In the genomic region with DNA sequence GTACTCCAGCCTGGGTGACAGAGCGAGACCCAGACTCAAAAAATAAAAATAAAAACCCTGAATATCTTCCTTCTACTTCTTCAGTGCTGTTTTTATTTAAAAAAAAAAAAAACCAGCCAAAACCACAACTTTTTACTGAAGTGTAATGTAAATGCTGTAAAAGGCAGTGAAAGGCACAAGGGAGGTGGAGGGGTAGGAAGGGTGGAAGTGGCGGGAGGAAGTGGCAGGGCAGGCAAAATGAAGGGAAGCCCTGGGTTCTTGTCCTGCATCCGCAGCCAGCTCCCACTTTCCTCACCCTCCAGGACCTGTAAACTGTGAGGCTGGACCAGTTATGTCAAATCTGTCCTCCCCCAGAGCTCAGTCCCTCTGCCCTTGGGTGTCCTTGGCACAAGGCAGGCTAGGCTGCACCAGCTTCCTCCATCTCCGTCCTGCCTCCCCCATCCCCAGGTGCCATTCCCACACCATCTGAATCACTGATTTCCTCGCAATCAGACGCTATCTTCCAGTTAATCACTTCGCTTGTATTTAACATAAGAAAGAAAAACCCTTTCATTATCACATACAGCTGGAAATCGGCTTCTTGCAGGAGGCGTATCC, we compare ENCODE assay signal across 27 cellular contexts. TPM values are rescaled to one million over a fixed set of nuclear protein-coding genes. Genes with fewer than 3 reads are reported as not detected.
DNase-seq lines count a peak whose midpoint lies in the region; ATAC-seq, FAIRE-seq and TF ChIP-seq lines count a peak whose summit lies in the region.
"Had no signal": no experiment of that assay in that cellular context is flagged by ENCODE, and none has a peak within 500 bp of the region (broad histone marks: within the 10 kb centered on the region; RNA-seq: fewer than 3 reads in every experiment).

No MANE protein-coding gene starts in this region.

- no peaks in the 10 kb centered on the region for H3K9me1 ChIP-seq in endothelial cell of umbilical vein (replicated peaks; ENCODE audit: control insufficient read depth, extremely low read depth, insufficient read depth, low read length)

- H3K79me2 ChIP-seq in GM23338 (replicated peaks; ENCODE audit: insufficient read depth) (no peaks in the 10 kb centered on the region), endothelial cell of umbilical vein (ENCODE audit: control insufficient read depth, insufficient read depth, low read length) (no peaks in the 10 kb centered on the region)
- H3K79me2 ChIP-seq: parathyroid adenoma had no signal

- no peak overlapping the region for H3K9ac ChIP-seq in endothelial cell of umbilical vein (replicated peaks; ENCODE audit: extremely low read depth, insufficient read depth, low read length)
- H3K9ac ChIP-seq: parathyroid adenoma had no signal

- intact Hi-C loops in endothelial cell of umbilical vein (cut with micrococcal nuclease): no loop called here
- intact Hi-C loops in Calu3 (cut with micrococcal nuclease; ENCODE audit: unreplicated experiment): no loop called here

- H3K36me3 Mint-ChIP-seq in GM23338 (ENCODE audit: low read depth) (peaks cover 20% of the 10 kb centered on the region; the same call in 2 of the 3 replicates), Calu3 (ENCODE audit: insufficient read depth, unreplicated experiment) (peaks cover 28% of the 10 kb centered on the region)

- H3K4me1 ChIP-seq in GM23338 (ENCODE audit: insufficient read depth): no peaks in the 10 kb centered on the region
- H3K4me1 ChIP-seq in endothelial cell of umbilical vein (ENCODE audit: control insufficient read depth, extremely low read depth, insufficient read depth, low read length): peaks cover 3% of the 10 kb centered on the region
- H3K4me1 ChIP-seq in neutrophil (ENCODE audit: control insufficient read depth in 1 of 2, insufficient read depth in 1 of 2, low read depth in 1 of 2, low read length in 1 of 2): peaks cover 18 to 28% of the 10 kb centered on the region in 2 experiments
- H3K4me1 ChIP-seq: parathyroid adenoma had no signal

- H2AFZ ChIP-seq in GM23338 (no peak overlapping the region), endothelial cell of umbilical vein (ENCODE audit: low read depth, low read length) (no peak overlapping the region)
- H2AFZ ChIP-seq: parathyroid adenoma had no signal

- H3K4me2 ChIP-seq in GM23338: no peak overlapping the region
- H3K4me2 ChIP-seq in endothelial cell of umbilical vein (ENCODE audit: insufficient read depth, low read length): no peak overlapping the region

- peaks cover 8% of the 10 kb centered on the region for H3K27me3 Mint-ChIP-seq in GM23338 (ENCODE audit: insufficient read depth, low read depth, poor library complexity)
- no peaks in the 10 kb centered on the region for H3K27me3 Mint-ChIP-seq in Calu3 (ENCODE audit: unreplicated experiment)
- H3K27me3 Mint-ChIP-seq: activated B cell treated with CpG ODN at 0.5 μM for 24 hours; activated naive CD8-positive, alpha-beta T cell treated with anti-CD3 and anti-CD28 coated beads, Interleukin-2, amount 10 ng/mL, durations not matched to agents 7 days and 5 days; activated T-helper 17 cell treated with anti-CD3 and anti-CD28 coated beads, Interleukin-2, amount 50 U/mL, for 72 hours; naive thymus-derived CD8-positive, alpha-beta T cell had no signal

- no peaks in the 10 kb centered on the region for H3F3A ChIP-seq in GM23338 (replicated peaks; ENCODE audit: low read depth)

- no peaks in the 10 kb centered on the region for H3K9me3 ChIP-seq in endothelial cell of umbilical vein (replicated peaks; ENCODE audit: control insufficient read depth, insufficient read depth, low read length)
- H3K9me3 ChIP-seq in neutrophil: no peaks in the 10 kb centered on the region
- H3K9me3 ChIP-seq: esophagus muscularis mucosa had no signal

- 0 out of 2 replicates have a peak, but pooled peaks cover 3% of the 10 kb centered on the region for H3K36me3 ChIP-seq in GM23338 (ENCODE audit: insufficient read depth)
- H3K36me3 ChIP-seq in endothelial cell of umbilical vein (ENCODE audit: control insufficient read depth in 2 of 2, extremely low read depth in 1 of 2, insufficient read depth in 2 of 2, low read length in 2 of 2): peaks cover 0 to 3% of the 10 kb centered on the region in 2 experiments
- peaks cover 40% of the 10 kb centered on the region for H3K36me3 ChIP-seq in neutrophil

- POLR2A ChIA-PET in endothelial cell of umbilical vein (lab: Charles Lee): interaction anchor here (1.0 kb wide), 1 partner anchor 57 kb away, joined by 6 read pairs; no protein-coding TSS in a partner anchor

- H3K4me3 Mint-ChIP-seq in GM23338 (no peak overlapping the region), Calu3 (ENCODE audit: low read depth, unreplicated experiment) (no peak overlapping the region)
- H3K4me3 Mint-ChIP-seq: activated B cell treated with CpG ODN at 0.5 μM for 24 hours; activated naive CD8-positive, alpha-beta T cell treated with anti-CD3 and anti-CD28 coated beads, Interleukin-2, amount 10 ng/mL, durations not matched to agents 7 days and 5 days; activated T-helper 17 cell treated with anti-CD3 and anti-CD28 coated beads, Interleukin-2, amount 50 U/mL, for 72 hours; naive thymus-derived CD8-positive, alpha-beta T cell had no signal

- DNase-seq in GM23338 (ENCODE audit: low spot score) (peak; percentile 11), MV-4-11 (lab: John Stamatoyannopoulos, UW) (peak; percentile 9), endothelial cell of umbilical vein (ENCODE audit: low read depth, low spot score) (no peak), Calu3 (no peak), HTR-8/SVneo (ENCODE audit: insufficient read length, low spot score) (no peak), NOMO-1 treated with dmso at 0.1 percent for 144 hours (lab: John Stamatoyannopoulos, UW; ENCODE audit: unreplicated experiment) (no peak)
- DNase-seq in effector CD8-positive, alpha-beta T cell (lab: John Stamatoyannopoulos, UW): no peak
- DNase-seq: activated B cell treated with CpG ODN at 0.5 μM for 24 hours; activated CD4-positive, alpha-beta T cell treated with anti-CD3 and anti-CD28 coated beads, Interleukin-2, amount 50 U/mL, for 48 hours; activated CD8-positive, alpha-beta memory T cell treated with anti-CD3 and anti-CD28 coated beads, Interleukin-2, amount 50 U/mL, for 4 hours; activated naive CD8-positive, alpha-beta T cell treated with anti-CD3 and anti-CD28 coated beads, Interleukin-2, amount 10 ng/mL, durations not matched to agents 7 days and 5 days; effector memory CD4-positive, alpha-beta T cell; foreskin melanocyte; GOT3; Karpas-422; left cardiac atrium; naive thymus-derived CD8-positive, alpha-beta T cell; NCI-H1092 treated with DMSO at 0.1 percent for 48 hours; NCI-H2029; NCI-H345; NCI-H774; T-helper 9 cell; trophoblast cell had no signal

- TF ChIP-seq CTCF in GM23338 (conservative IDR thresholded peaks at IDR 0.05; ENCODE audit: low read depth in 2 of 2): no peak
- no peak for TF ChIP-seq CTCF in endothelial cell of umbilical vein (IDR thresholded peaks at IDR 0.05; ENCODE audit: extremely low read depth in 1 of 2, insufficient read depth in 1 of 2, low read depth in 1 of 2, low read length in 2 of 2)
- no peak for TF ChIP-seq CTCF in neutrophil (IDR thresholded peaks at IDR 0.05)
- TF ChIP-seq CTCF in Calu3 (IDR thresholded peaks at IDR 0.05; ENCODE audit: unreplicated experiment): no peak

- no peak overlapping the region for H3K27ac ChIP-seq in GM23338 (ENCODE audit: low read depth)
- H3K27ac ChIP-seq in endothelial cell of umbilical vein (ENCODE audit: insufficient read depth, low read depth, low read length): no peak overlapping the region
- peak overlapping the region; percentile 17 for H3K27ac ChIP-seq in neutrophil
- H3K27ac ChIP-seq: esophagus muscularis mucosa, parathyroid adenoma had no signal

- H3K9me3 Mint-ChIP-seq in GM23338 (no peaks in the 10 kb centered on the region), Calu3 (ENCODE audit: low read depth, unreplicated experiment) (no peaks in the 10 kb centered on the region)
- H3K9me3 Mint-ChIP-seq: activated B cell treated with CpG ODN at 0.5 μM for 24 hours; activated naive CD8-positive, alpha-beta T cell treated with anti-CD3 and anti-CD28 coated beads, Interleukin-2, amount 10 ng/mL, durations not matched to agents 7 days and 5 days; activated T-helper 17 cell treated with anti-CD3 and anti-CD28 coated beads, Interleukin-2, amount 50 U/mL, for 72 hours; naive thymus-derived CD8-positive, alpha-beta T cell had no signal

- H3K27ac Mint-ChIP-seq in GM23338: no peak overlapping the region
- no peak overlapping the region for H3K27ac Mint-ChIP-seq in Calu3 (ENCODE audit: unreplicated experiment)
- H3K27ac Mint-ChIP-seq: activated B cell treated with CpG ODN at 0.5 μM for 24 hours; activated naive CD8-positive, alpha-beta T cell treated with anti-CD3 and anti-CD28 coated beads, Interleukin-2, amount 10 ng/mL, durations not matched to agents 7 days and 5 days had no signal

- dilution Hi-C loops in endothelial cell of umbilical vein (cut with MboI; ENCODE audit: extremely low pct_ligation_motif_present, low sequenced_read_pairs): no loop called here

- FAIRE-seq in endothelial cell of umbilical vein (lab: Jason Lieb, UNC): no peak
- no peak for FAIRE-seq in HTR-8/SVneo (lab: Jason Lieb, UNC)

- no peak overlapping the region for H3K4me3 ChIP-seq in GM23338
- H3K4me3 ChIP-seq in endothelial cell of umbilical vein (replicated peaks in 1 of 3; ENCODE audit: insufficient read depth in 1 of 3, low read depth in 1 of 3, low read length in 3 of 3): no peak overlapping the region
- H3K4me3 ChIP-seq in neutrophil (ENCODE audit: low read depth in 1 of 2, low read length in 1 of 2): no peak overlapping the region
- H3K4me3 ChIP-seq: esophagus muscularis mucosa had no signal

- peaks cover 7% of the 10 kb centered on the region; the same call in 2 of the 3 replicates for H3K4me1 Mint-ChIP-seq in GM23338
- H3K4me1 Mint-ChIP-seq in Calu3 (ENCODE audit: low read depth, unreplicated experiment): no peaks in the 10 kb centered on the region

- H3K9me2 ChIP-seq in GM23338 (ENCODE audit: insufficient read depth): no peaks in the 10 kb centered on the region

- BruUV-seq in endothelial cell of umbilical vein (replicated peaks; lab: Mats Ljungman, UMichigan) (no TSS peak), Calu3 (replicated peaks; lab: Mats Ljungman, UMichigan) (no TSS peak)

- TF ChIP-seq POLR2A in endothelial cell of umbilical vein (IDR thresholded peaks at IDR 0.05; ENCODE audit: low read depth, low read length): peak; percentile 25

- CTCF ChIA-PET in endothelial cell of umbilical vein (lab: Charles Lee): interaction anchor here (0.9 to 2.1 kb wide), 4 partner anchors 8 to 197 kb away, joined by 3 to 7 read pairs (median 4); no protein-coding TSS in a partner anchor
- CTCF ChIA-PET in Calu3 (lab: Charles Lee): interaction anchor here (0.6 kb wide), 1 partner anchor 13 kb away, joined by 5 read pairs; no protein-coding TSS in a partner anchor

- no peaks in the 10 kb centered on the region for H3K27me3 ChIP-seq in GM23338 (ENCODE audit: insufficient read depth)
- no peaks in the 10 kb centered on the region for H3K27me3 ChIP-seq in endothelial cell of umbilical vein (ENCODE audit: control insufficient read depth in 2 of 2, insufficient read depth in 2 of 2, low read length in 2 of 2)
- no peaks in the 10 kb centered on the region for H3K27me3 ChIP-seq in neutrophil
- H3K27me3 ChIP-seq: esophagus muscularis mucosa had no signal

- H4K20me1 ChIP-seq in GM23338 (replicated peaks; ENCODE audit: insufficient read depth) (no peaks in the 10 kb centered on the region; the same call in 1 of the 2 replicates), endothelial cell of umbilical vein (replicated peaks; ENCODE audit: control insufficient read depth, extremely low read depth, insufficient read depth, low read length) (no peaks in the 10 kb centered on the region)

- ATAC-seq in GM23338: peak; percentile 29; the same call in 2 of the 3 replicates
- ATAC-seq: activated T-helper 17 cell treated with anti-CD3 and anti-CD28 coated beads, Interleukin-2, amount 50 U/mL, for 72 hours; naive thymus-derived CD8-positive, alpha-beta T cell had no signal

RNA-seq across cellular contexts. Expression of a gene that starts 13.7 kb away (rescaled TPM):
- total RNA-seq in GM23338 (2014; rRNA removed; shearing (Covaris generic)): 63.4 and 72.0 TPM in 2 replicates
- polyA plus RNA-seq in GM23338 (2016; fragmentation: Nextera tagmentation; extraction: Ambion mirVana): 36.1 and 36.8 TPM in 2 replicates
- total RNA-seq in endothelial cell of umbilical vein: 54.3 and 55.3 TPM in 2 replicates
- polyA plus RNA-seq in endothelial cell of umbilical vein: 18.4 and 18.9 TPM in 2 replicates
- 24.2 and 26.3 TPM in 2 replicates for polyA plus RNA-seq in endothelial cell of umbilical vein (2011; cell fraction: cytosol; rRNA removed)
- polyA plus RNA-seq in endothelial cell of umbilical vein (2011; cell fraction: nucleus; rRNA removed): 70.6 and 73.3 TPM in 2 replicates
- polyA plus RNA-seq in endothelial cell of umbilical vein (2012): 35.0 and 44.3 TPM in 2 replicates
- polyA minus RNA-seq in endothelial cell of umbilical vein: 36.8 and 38.7 TPM in 2 replicates
- polyA minus RNA-seq in endothelial cell of umbilical vein (2011; cell fraction: cytosol; rRNA and poly(A)+ RNA removed): 13.3 TPM
- 39.5 and 48.6 TPM in 2 replicates for polyA minus RNA-seq in endothelial cell of umbilical vein (2011; cell fraction: nucleus; rRNA and poly(A)+ RNA removed)
- total RNA-seq in Calu3 (2022): 37.9 TPM in 2 replicates

RNA-seq across cellular contexts. Expression of a gene that starts 28.8 kb away (rescaled TPM):
- total RNA-seq in GM23338 (2014; rRNA removed; shearing (Covaris generic)): 21.8 and 21.9 TPM in 2 replicates
- polyA plus RNA-seq in GM23338 (2016; fragmentation: Nextera tagmentation; extraction: Ambion mirVana): 4.4 and 5.2 TPM in 2 replicates
- total RNA-seq in endothelial cell of umbilical vein: 35.1 and 40.7 TPM in 2 replicates
- 17.9 and 18.8 TPM in 2 replicates for polyA plus RNA-seq in endothelial cell of umbilical vein
- 14.6 and 16.0 TPM in 2 replicates for polyA plus RNA-seq in endothelial cell of umbilical vein (2011; cell fraction: cytosol; rRNA removed)
- polyA plus RNA-seq in endothelial cell of umbilical vein (2011; cell fraction: nucleus; rRNA removed): 36.9 and 37.8 TPM in 2 replicates
- polyA plus RNA-seq in endothelial cell of umbilical vein (2012): 20.3 and 21.7 TPM in 2 replicates
- polyA minus RNA-seq in endothelial cell of umbilical vein: 39.7 and 42.7 TPM in 2 replicates
- polyA minus RNA-seq in endothelial cell of umbilical vein (2011; cell fraction: cytosol; rRNA and poly(A)+ RNA removed): 10.1 TPM
- polyA minus RNA-seq in endothelial cell of umbilical vein (2011; cell fraction: nucleus; rRNA and poly(A)+ RNA removed): 16.5 and 19.3 TPM in 2 replicates
- 29.8 and 32.1 TPM in 2 replicates for total RNA-seq in Calu3 (2022)

RNA-seq across cellular contexts. Expression of a gene that starts 55.1 kb away (rescaled TPM):
- 1.2 and 1.8 TPM in 2 replicates for total RNA-seq in GM23338 (2014; rRNA removed; shearing (Covaris generic))
- 1.8 and 2.8 TPM in 2 replicates for polyA plus RNA-seq in GM23338 (2016; fragmentation: Nextera tagmentation; extraction: Ambion mirVana)
- 19.2 and 22.0 TPM in 2 replicates for total RNA-seq in endothelial cell of umbilical vein
- 15.7 and 20.1 TPM in 2 replicates for polyA plus RNA-seq in endothelial cell of umbilical vein
- 8.7 and 12.2 TPM in 2 replicates for polyA plus RNA-seq in endothelial cell of umbilical vein (2011; cell fraction: cytosol; rRNA removed)
- polyA plus RNA-seq in endothelial cell of umbilical vein (2011; cell fraction: nucleus; rRNA removed): 9.3 and 10.6 TPM in 2 replicates
- polyA plus RNA-seq in endothelial cell of umbilical vein (2012): 12.3 and 15.2 TPM in 2 replicates
- 16.6 and 23.7 TPM in 2 replicates for polyA minus RNA-seq in endothelial cell of umbilical vein
- 11.7 TPM for polyA minus RNA-seq in endothelial cell of umbilical vein (2011; cell fraction: cytosol; rRNA and poly(A)+ RNA removed)
- 10.9 and 13.1 TPM in 2 replicates for polyA minus RNA-seq in endothelial cell of umbilical vein (2011; cell fraction: nucleus; rRNA and poly(A)+ RNA removed)
- total RNA-seq in Calu3 (2022): 7.2 and 9.5 TPM in 2 replicates

Comparison
In these comparisons a context has a peak if more than half of its experiments do, and no peak if none do; other contexts are left out.
1. DNase-seq: peak in GM23338 (single experiment) and MV-4-11 (single experiment); none in endothelial cell of umbilical vein (single experiment), Calu3 (single experiment), effector CD8-positive, alpha-beta T cell (single experiment), HTR-8/SVneo (single experiment) and NOMO-1 treated with dmso at 0.1 percent for 144 hours (single experiment).